ENCODE assay signal across 19 cellular contexts in the genomic region with DNA sequence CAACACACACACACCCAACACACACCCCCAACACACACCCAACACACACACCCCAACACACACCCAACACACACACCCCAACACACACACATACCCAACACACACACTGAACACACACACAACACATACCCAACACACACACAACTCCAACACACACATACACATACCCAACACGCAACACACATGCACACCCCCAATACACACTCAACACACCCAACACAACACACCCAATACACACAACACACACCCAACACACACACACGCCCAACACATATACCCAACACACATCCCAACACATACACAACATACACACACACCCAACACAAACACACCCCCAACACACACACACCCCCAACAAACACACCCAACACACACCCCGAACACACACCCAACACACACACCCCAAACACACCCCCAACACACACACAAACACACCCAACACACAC. TPM values are rescaled to one million over a fixed set of nuclear protein-coding genes. Genes with fewer than 3 reads are reported as not detected.
"Had no signal": no experiment of that assay in that cellular context is flagged by ENCODE, and none has a peak within 500 bp of the region (broad histone marks: within the 10 kb centered on the region; RNA-seq: fewer than 3 reads in every experiment).

No MANE protein-coding gene starts in this region.

- H3K27ac Mint-ChIP-seq: dendritic cell treated with granulocyte-macrophage colony-stimulating factor and Interleukin-4, amounts not matched to agents 40 ng/mL and 50 ng/mL, for 4 days; endodermal cell; T-helper 17 cell had no signal

- DNase-seq: activated CD4-positive, alpha-beta T cell treated with anti-CD3 and anti-CD28 coated beads, Interleukin-2, amount 50 U/mL, for 48 hours; activated CD4-positive, CD25-positive, alpha-beta regulatory T cell; activated CD8-positive, alpha-beta memory T cell treated with anti-CD3 and anti-CD28 coated beads, Interleukin-2, amount 50 U/mL, for 4 hours; activated naive CD4-positive, alpha-beta T cell treated with anti-CD3 and anti-CD28 coated beads for 36 hours; amygdala; cerebellar nuclear complex; endodermal cell; hippocampal formation; left ventricle myocardium superior; pancreas; retina; stimulated activated CD4-positive, alpha-beta T cell treated with anti-CD3 and anti-CD28 coated beads, Interleukin-15, amount 100 ng/mL, for 24 hours; stimulated activated CD4-positive, alpha-beta T cell treated with anti-CD3 and anti-CD28 coated beads, Interleukin-4, amount 100 ng/mL, for 24 hours; stomach; T-helper 17 cell; uterus had no signal

- ATAC-seq: left ventricle myocardium superior, pancreas had no signal

- H3K27me3 ChIP-seq: pancreas, uterus had no signal

- H3K9me3 Mint-ChIP-seq: activated naive CD4-positive, alpha-beta T cell treated with anti-CD3 and anti-CD28 coated beads for 36 hours had no signal

- H3K36me3 Mint-ChIP-seq: brain had no signal

- H3K4me3 ChIP-seq: pancreas, stomach, thoracic aorta, uterus had no signal

- H3K27me3 Mint-ChIP-seq: T-helper 17 cell had no signal

- H3K4me3 Mint-ChIP-seq: activated naive CD4-positive, alpha-beta T cell treated with anti-CD3 and anti-CD28 coated beads for 36 hours; brain; dendritic cell treated with granulocyte-macrophage colony-stimulating factor and Interleukin-4, amounts not matched to agents 40 ng/mL and 50 ng/mL, for 4 days; endodermal cell; T-helper 17 cell had no signal

- H3K36me3 ChIP-seq: pancreas, stomach, thoracic aorta, uterus had no signal

- H3K4me1 Mint-ChIP-seq: brain, endodermal cell, T-helper 17 cell had no signal

RNA-seq across cellular contexts. Expression of a gene that starts 42.0 kb away (rescaled TPM):
- total RNA-seq: activated naive CD4-positive, alpha-beta T cell treated with anti-CD3 and anti-CD28 coated beads for 36 hours; T-helper 17 cell had no signal
